In the genomic region with DNA sequence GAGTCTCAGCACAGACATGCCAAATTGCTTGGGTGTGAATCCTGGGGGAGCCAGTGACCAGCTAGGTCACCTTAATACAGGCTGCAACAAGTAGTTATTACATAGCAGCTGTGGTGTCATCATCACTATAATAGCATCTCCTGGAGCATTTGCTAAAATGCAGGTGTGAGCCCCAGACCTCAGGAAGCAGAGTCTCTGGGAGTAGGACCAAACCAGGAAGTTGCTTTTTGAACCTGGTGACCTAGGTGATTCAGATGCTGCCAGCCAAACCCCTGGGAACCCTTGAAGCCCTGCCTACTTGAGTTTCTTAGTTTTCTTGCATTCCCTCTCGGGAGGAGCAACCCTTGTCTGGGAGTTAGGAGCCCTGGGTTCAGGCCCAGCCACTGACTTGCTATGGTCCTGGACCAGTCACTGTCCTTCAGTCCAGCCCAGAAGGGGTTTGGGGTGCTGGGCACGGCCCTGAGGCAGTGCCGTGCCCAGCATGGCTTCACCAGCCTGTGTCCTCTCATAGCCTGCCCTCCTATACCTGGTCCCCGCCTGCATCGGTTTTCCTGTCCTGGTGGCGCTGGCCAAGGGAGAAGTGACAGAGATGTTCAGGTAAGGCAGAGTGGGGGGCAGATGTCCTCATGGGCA, we compare ENCODE assay signal across 15 cellular contexts. TPM values are rescaled to one million over a fixed set of nuclear protein-coding genes. Genes with fewer than 3 reads are reported as not detected.
DNase-seq lines count a peak whose midpoint lies in the region; ATAC-seq lines count a peak whose summit lies in the region.
"Had no signal": no experiment of that assay in that cellular context is flagged by ENCODE, and none has a peak within 500 bp of the region (broad histone marks: within the 10 kb centered on the region; RNA-seq: fewer than 3 reads in every experiment).

No MANE protein-coding gene starts in this region.

- H3K27me3 ChIP-seq in mucosa of stomach (ENCODE audit: control insufficient read depth, insufficient read depth, low read length): no peaks in the 10 kb centered on the region

- peak overlapping the region; percentile 76 for H3K27ac Mint-ChIP-seq in T-helper 17 cell

- H3K4me1 Mint-ChIP-seq in T-helper 17 cell: peaks cover 6% of the 10 kb centered on the region

- ATAC-seq in T-helper 17 cell: no peak
- no peak for ATAC-seq in GM18909 (IDR thresholded peaks at IDR 0.05; ENCODE audit: poor library complexity, unreplicated experiment)
- ATAC-seq in HG02981 (IDR thresholded peaks at IDR 0.05; ENCODE audit: unreplicated experiment): no peak

- peaks cover 15% of the 10 kb centered on the region for H3K36me3 ChIP-seq in mucosa of stomach (ENCODE audit: control insufficient read depth, insufficient read depth, low read length)

- H3K4me3 ChIP-seq in mucosa of stomach (ENCODE audit: low read length): no peak overlapping the region

- peak overlapping the region; percentile 6 for H3K9ac ChIP-seq in mucosa of stomach (ENCODE audit: low read length)
- H3K9ac ChIP-seq: SK-N-SH had no signal

- H3K4me1 ChIP-seq in mucosa of stomach (ENCODE audit: control insufficient read depth, insufficient read depth, low read length): peaks cover 74% of the 10 kb centered on the region

- DNase-seq in DMS153 treated with DMSO at 0.1 percent for 48 hours (lab: John Stamatoyannopoulos, UW; ENCODE audit: unreplicated experiment) (peak; percentile 19), M059J (ENCODE audit: low read depth) (peak; percentile 50), T-helper 17 cell (no peak), DMS114 treated with DMSO at 0.1 percent for 48 hours (lab: John Stamatoyannopoulos, UW; ENCODE audit: unreplicated experiment) (no peak), T-helper 2 cell (no peak)
- DNase-seq: activated CD4-positive, CD25-positive, alpha-beta regulatory T cell; activated effector memory CD4-positive, alpha-beta T cell treated with Interleukin-2 at 50 U/mL for 16 hours; CD4-positive, alpha-beta T cell; NCI-H524; SK-N-SH; stimulated activated CD4-positive, alpha-beta T cell treated with anti-CD3 and anti-CD28 coated beads, Interleukin-2, amount 100 ng/mL, for 48 hours; stimulated activated naive CD8-positive, alpha-beta T cell treated with anti-CD3 and anti-CD28 coated beads, Interleukin-15, Interleukin-2, amounts not matched to agents 100 U/mL and 50 U/mL, for 24 hours had no signal

- no peaks in the 10 kb centered on the region for H3K27me3 Mint-ChIP-seq in T-helper 17 cell
- H3K27me3 Mint-ChIP-seq: CD4-positive, alpha-beta T cell had no signal

- peaks cover 6% of the 10 kb centered on the region for H3K36me3 Mint-ChIP-seq in T-helper 17 cell (ENCODE audit: low read depth)

- no peak overlapping the region for H3K4me3 Mint-ChIP-seq in T-helper 17 cell
- H3K4me3 Mint-ChIP-seq: CD4-positive, alpha-beta T cell had no signal

- no peaks in the 10 kb centered on the region for H3K9me3 ChIP-seq in T-helper 17 cell (ENCODE audit: control insufficient read depth, low read length, poor library complexity, severe bottlenecking)
- H3K9me3 ChIP-seq in mucosa of stomach (ENCODE audit: control insufficient read depth, low read length): no peaks in the 10 kb centered on the region
- H3K9me3 ChIP-seq: SK-N-SH had no signal

RNA-seq across cellular contexts. Expression of a gene that starts 39.3 kb away (rescaled TPM):
- total RNA-seq in M059J (2014; rRNA removed; shearing (Covaris generic)): 1,421 and 1,771 TPM in 2 replicates
- 1 to 10 TPM; 3.5 to 6.8 TPM for total RNA-seq in T-helper 17 cell

RNA-seq across cellular contexts. Expression of a gene that starts 51.6 kb away (rescaled TPM):
- 244 and 248 TPM in 2 replicates for total RNA-seq in M059J (2014; rRNA removed; shearing (Covaris generic))
- total RNA-seq in T-helper 17 cell: 100 to 1,000 TPM; 154 to 177 TPM

Comparison
In these comparisons a context has a peak if more than half of its experiments do, and no peak if none do; other contexts are left out.
1. DNase-seq: peak in DMS153 treated with DMSO at 0.1 percent for 48 hours (single experiment) and M059J (single experiment); none in T-helper 17 cell (0 of 3), DMS114 treated with DMSO at 0.1 percent for 48 hours (single experiment) and T-helper 2 cell (0 of 5).
2. RNA of a gene that starts 39.3 kb away (total RNA-seq): 1,421 to 1,771 TPM in M059J; 3.5 to 6.8 TPM in T-helper 17 cell; every median in the first group is over 100 times any median in the second.